Comparison of ENCODE assay signal across 1 cellular context in the genomic region with DNA sequence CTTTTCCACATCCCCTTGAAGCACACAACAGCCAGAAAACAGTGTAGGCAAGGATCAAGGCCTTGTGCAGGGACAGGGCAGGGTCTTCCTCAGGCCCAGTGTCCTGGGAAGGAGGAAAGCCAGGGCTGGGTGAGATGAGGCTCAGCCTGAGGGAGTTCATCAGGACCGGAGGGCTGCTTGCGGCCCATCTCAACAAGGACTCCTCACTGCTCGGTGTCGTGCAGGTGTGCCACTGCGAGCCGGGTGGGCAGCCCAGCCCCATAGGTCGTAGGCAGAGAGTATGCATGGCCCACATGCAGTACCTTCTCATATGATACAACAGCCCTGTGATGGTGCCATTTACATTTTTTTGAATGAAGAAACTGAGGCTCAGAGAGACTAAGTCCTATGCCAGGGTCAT.
TF ChIP-seq lines count a peak whose summit lies in the region.

No MANE protein-coding gene starts in this region.

TF ChIP-seq in GM12878, 131 proteins besides CTCF, POLR2A, EP300 and RAD21:
- no peak for TF ChIP-seq BMI1 (IDR thresholded peaks at IDR 0.05; ENCODE audit: borderline replicate concordance)
- no peak for TF ChIP-seq RB1 (IDR thresholded peaks at IDR 0.05; ENCODE audit: borderline replicate concordance)
- TF ChIP-seq PML (IDR thresholded peaks at IDR 0.05; ENCODE audit: low read length), result no peak
- TF ChIP-seq CHD2 (IDR thresholded peaks at IDR 0.05; ENCODE audit: borderline replicate concordance, low read depth, low read length), result no peak
- TF ChIP-seq SUPT20H (IDR thresholded peaks at IDR 0.05; ENCODE audit: borderline replicate concordance, control insufficient read depth, low read depth, low read length), result no peak
- TF ChIP-seq RAD51 (IDR thresholded peaks at IDR 0.05), result no peak
- TF ChIP-seq BRCA1 (IDR thresholded peaks at IDR 0.05; ENCODE audit: low read depth, low read length), result no peak
- TF ChIP-seq SPI1 (IDR thresholded peaks at IDR 0.05; ENCODE audit: borderline replicate concordance, insufficient read depth, low read depth, low read length), result no peak
- no peak for TF ChIP-seq ETV6 (conservative IDR thresholded peaks at IDR 0.05 in 1 of 2, IDR thresholded peaks at IDR 0.05 in 1 of 2; ENCODE audit: borderline replicate concordance in 1 of 2, low read depth in 1 of 2)
- TF ChIP-seq SREBF2 (IDR thresholded peaks at IDR 0.05; ENCODE audit: low read length), result no peak
- no peak for TF ChIP-seq SUZ12 (IDR thresholded peaks at IDR 0.05; ENCODE audit: unreplicated experiment)
